ENCODE assay signal across 25 cellular contexts in the genomic region with DNA sequence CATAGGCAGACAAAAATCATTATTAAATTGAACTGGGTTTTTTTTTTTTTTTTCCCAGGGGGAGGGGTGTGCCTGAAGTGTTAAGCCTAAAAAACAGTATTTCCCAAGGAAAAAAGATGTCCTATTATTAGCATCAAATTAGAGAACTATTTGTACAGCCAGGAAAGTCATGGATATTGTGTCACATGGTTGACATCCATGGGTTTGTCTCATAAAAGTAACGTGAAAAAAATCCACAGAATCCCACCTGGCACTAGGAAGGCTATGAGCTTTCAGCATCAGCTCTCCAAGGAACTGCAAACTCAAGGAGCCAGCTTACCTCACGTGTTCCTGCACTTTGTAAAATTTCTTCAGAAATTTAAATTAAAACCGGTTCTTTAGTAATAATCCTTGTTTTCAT.
"Had no signal": no experiment of that assay in that cellular context is flagged by ENCODE, and none has a peak within 500 bp of the region (broad histone marks: within the 10 kb centered on the region; RNA-seq: fewer than 3 reads in every experiment).

No MANE protein-coding gene starts in this region.

- H3K27ac ChIP-seq: epithelial cell of prostate, left lung, neural progenitor cell, vagina, VCaP had no signal

- H3K4me1 Mint-ChIP-seq: mesothelial cell of epicardium had no signal

- H3K9me3 Mint-ChIP-seq: activated CD4-positive, alpha-beta T cell treated with anti-CD3 and anti-CD28 coated beads, Interleukin-2, amount 10 ng/mL, durations not matched to agents 7 days and 5 days; activated T-cell treated with anti-CD3 and anti-CD28 coated beads, Interleukin-2, amount 50 U/mL, for 24 hours; activated T-helper 2 cell treated with anti-CD3 and anti-CD28 coated beads, Interferon-gamma antibody, Interleukin-2, Interleukin-4, amounts not matched to agents 10 μg/mL and 5 μg/mL and 100 μg/mL, durations not matched to agents 14 hours and 24 hours and 36 hours; mesothelial cell of epicardium; neural progenitor cell; type B pancreatic cell had no signal

- DNase-seq: activated CD4-positive, alpha-beta T cell treated with anti-CD3 and anti-CD28 coated beads, Interleukin-2, amount 10 ng/mL, durations not matched to agents 7 days and 5 days; activated CD8-positive, alpha-beta memory T cell treated with anti-CD3 and anti-CD28 coated beads for 24 hours; activated CD8-positive, alpha-beta memory T cell treated with anti-CD3 and anti-CD28 coated beads, Interleukin-2, amount 50 U/mL, for 4 hours; activated naive CD4-positive, alpha-beta T cell; activated T-cell treated with anti-CD3 and anti-CD28 coated beads, Interleukin-2, amount 50 U/mL, for 24 hours; amniotic stem cell; cerebellar nuclear complex; cortex of kidney; left lung; mammary epithelial cell; naive thymus-derived CD8-positive, alpha-beta T cell; posterior cingulate gyrus; stimulated activated CD4-positive, alpha-beta T cell treated with anti-CD3 and anti-CD28 coated beads, Interleukin-2, amount 100 ng/mL, for 48 hours; stimulated activated CD8-positive, alpha-beta memory T cell treated with anti-CD3 and anti-CD28 coated beads, Interleukin-4, amount 100 ng/mL, for 48 hours; stimulated activated naive CD4-positive, alpha-beta T cell; testis had no signal

- H3K4me3 Mint-ChIP-seq: activated naive CD8-positive, alpha-beta T cell; activated T-cell treated with anti-CD3 and anti-CD28 coated beads, Interleukin-2, amount 50 U/mL, for 24 hours; mesothelial cell of epicardium; neural progenitor cell; type B pancreatic cell had no signal

- H3K27me3 ChIP-seq: left lung, neural progenitor cell, testis, vagina had no signal

- H3K36me3 Mint-ChIP-seq: activated naive CD8-positive, alpha-beta T cell; mesothelial cell of epicardium; naive thymus-derived CD8-positive, alpha-beta T cell; neural progenitor cell; type B pancreatic cell had no signal

- H3K4me3 ChIP-seq: left lung, neural progenitor cell, testis, vagina had no signal

- H3K27me3 Mint-ChIP-seq: activated T-cell treated with anti-CD3 and anti-CD28 coated beads, Interleukin-2, amount 50 U/mL, for 24 hours had no signal

- H3K9me3 ChIP-seq: left lung, testis, vagina had no signal

- H3K36me3 ChIP-seq: left lung, neural progenitor cell, vagina had no signal

- H3K27ac Mint-ChIP-seq: activated naive CD8-positive, alpha-beta T cell; activated T-cell treated with anti-CD3 and anti-CD28 coated beads, Interleukin-2, amount 50 U/mL, for 24 hours; activated T-helper 2 cell treated with anti-CD3 and anti-CD28 coated beads, Interferon-gamma antibody, Interleukin-2, Interleukin-4, amounts not matched to agents 10 μg/mL and 5 μg/mL and 100 μg/mL, durations not matched to agents 14 hours and 24 hours and 36 hours; mesothelial cell of epicardium; neural progenitor cell; type B pancreatic cell had no signal

- H3K4me1 ChIP-seq: left lung, testis, vagina had no signal

- ATAC-seq: activated CD4-positive, CD25-positive, alpha-beta regulatory T cell treated with anti-CD3 and anti-CD28 coated beads, Interleukin-2, amount 50 U/mL, for 24 hours; left lung had no signal
